In the genomic region with DNA sequence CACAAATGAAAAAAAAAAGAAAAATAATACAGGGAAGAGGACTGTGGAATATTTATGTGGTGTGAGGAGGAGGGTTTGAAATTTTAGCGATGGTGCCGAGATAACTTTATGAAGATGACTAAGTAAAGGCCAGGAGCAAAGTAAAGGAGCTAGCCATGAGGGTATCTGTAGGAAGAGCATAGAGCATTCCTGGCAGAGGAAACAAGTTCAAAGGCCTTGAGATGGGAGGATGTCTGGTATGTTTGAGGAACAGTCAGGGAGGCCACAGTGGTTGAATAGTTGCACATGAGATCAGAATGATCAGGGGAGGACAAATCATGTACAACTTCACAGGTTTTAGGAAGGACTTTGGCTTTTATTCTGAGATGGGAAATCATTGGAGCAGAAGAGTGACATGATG, we compare ENCODE assay signal across 13 cellular contexts.
"Had no signal": no experiment of that assay in that cellular context is flagged by ENCODE, and none has a peak within 500 bp of the region (broad histone marks: within the 10 kb centered on the region; RNA-seq: fewer than 3 reads in every experiment).

No MANE protein-coding gene starts in this region.

- ATAC-seq: activated naive CD4-positive, alpha-beta T cell treated with anti-CD3 and anti-CD28 coated beads, Interleukin-2, amount 50 U/mL, for 72 hours; left colon; upper lobe of right lung had no signal

- H3K27ac ChIP-seq: breast epithelium, esophagus muscularis mucosa, sigmoid colon, upper lobe of right lung had no signal

- H3K27ac Mint-ChIP-seq: activated B cell treated with CpG ODN at 0.5 μM for 24 hours; activated naive CD4-positive, alpha-beta T cell treated with anti-CD3 and anti-CD28 coated beads, Interleukin-2, amount 50 U/mL, for 72 hours had no signal

- H3K27me3 Mint-ChIP-seq: activated B cell treated with CpG ODN at 0.5 μM for 24 hours, naive B cell had no signal

- H3K4me3 Mint-ChIP-seq: activated B cell treated with CpG ODN at 0.5 μM for 24 hours had no signal

- H3K27me3 ChIP-seq: breast epithelium, dorsolateral prefrontal cortex, esophagus muscularis mucosa, sigmoid colon, upper lobe of right lung had no signal

- H3K36me3 ChIP-seq: breast epithelium had no signal

- DNase-seq: activated B cell treated with CpG ODN at 0.5 μM for 24 hours; activated CD4-positive, alpha-beta T cell treated with anti-CD3 and anti-CD28 coated beads, Interleukin-2, amount 50 U/mL, for 48 hours; aorta; dorsolateral prefrontal cortex; left colon; naive B cell; sigmoid colon; stimulated activated CD4-positive, alpha-beta T cell treated with anti-CD3 and anti-CD28 coated beads, Interleukin-2, amount 100 ng/mL, for 24 hours; stimulated activated naive CD4-positive, alpha-beta T cell; upper lobe of right lung had no signal

- H3K9me3 ChIP-seq: breast epithelium, esophagus muscularis mucosa, sigmoid colon, upper lobe of right lung had no signal

- H3K4me3 ChIP-seq: breast epithelium, dorsolateral prefrontal cortex, esophagus muscularis mucosa, sigmoid colon, upper lobe of right lung had no signal
